11 cellular contexts compared by ENCODE assay signal in the genomic region with DNA sequence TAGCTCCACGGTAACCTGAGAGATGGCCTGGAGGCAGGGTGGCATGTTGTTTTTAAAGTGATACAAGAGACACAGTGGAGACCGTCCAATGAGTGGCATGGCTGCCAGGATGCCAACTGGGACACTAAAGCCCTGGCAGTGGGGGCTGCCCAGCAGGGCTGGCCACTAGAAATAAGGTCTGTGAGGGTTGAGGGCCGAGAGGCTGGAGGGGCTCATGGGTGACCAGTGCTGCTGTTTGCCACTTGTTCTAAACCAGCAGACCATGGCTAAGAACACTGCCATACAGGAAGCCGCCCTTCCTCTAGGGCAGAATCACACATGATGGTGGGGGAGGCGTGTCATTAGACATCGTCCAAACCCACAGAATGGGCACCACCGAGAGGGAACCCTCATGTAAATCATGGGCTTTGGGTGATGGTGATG.
A peak's percentile ranks its signal among the peaks of the same experiment; 100 is the strongest.
DNase-seq lines count a peak whose midpoint lies in the region; ATAC-seq and TF ChIP-seq lines count a peak whose summit lies in the region.
"Had no signal": no experiment of that assay in that cellular context is flagged by ENCODE, and none has a peak within 500 bp of the region (broad histone marks: within the 10 kb centered on the region; RNA-seq: fewer than 3 reads in every experiment).

No MANE protein-coding gene starts in this region.

- H3K4me3 ChIP-seq in DOHH2 (ENCODE audit: low read length) (0 out of 2 replicates have a peak overlapping the region, but pooled peaks have one; percentile 11), right atrium auricular region (no peak overlapping the region)
- H3K4me3 ChIP-seq: body of pancreas had no signal

- no peaks in the 10 kb centered on the region for H3K36me3 ChIP-seq in DOHH2 (ENCODE audit: control insufficient read depth, low read length)
- no peaks in the 10 kb centered on the region for H3K36me3 ChIP-seq in right atrium auricular region

- no peak for TF ChIP-seq CTCF in DOHH2 (IDR thresholded peaks at IDR 0.05; ENCODE audit: low read depth, low read length, poor library complexity, severe bottlenecking)
- TF ChIP-seq CTCF in right atrium auricular region (IDR thresholded peaks at IDR 0.05) = no peak
- no peak for TF ChIP-seq CTCF in GM13977 (IDR thresholded peaks at IDR 0.05; ENCODE audit: extremely low read depth, insufficient read depth, missing control alignments)

- H3F3A ChIP-seq in DOHH2 (ENCODE audit: control insufficient read depth, insufficient read depth) = no peaks in the 10 kb centered on the region

- H3K79me2 ChIP-seq in DOHH2 (ENCODE audit: control insufficient read depth, low read length) = no peaks in the 10 kb centered on the region

- ATAC-seq in GM19452 (IDR thresholded peaks at IDR 0.05; ENCODE audit: unreplicated experiment) = peak; percentile 48
- peak; percentile 50 for ATAC-seq in HG03280 (IDR thresholded peaks at IDR 0.05; ENCODE audit: unreplicated experiment)
- ATAC-seq in HG02588 (IDR thresholded peaks at IDR 0.05; ENCODE audit: unreplicated experiment) = no peak

- peaks cover 9% of the 10 kb centered on the region for H3K27me3 ChIP-seq in DOHH2 (ENCODE audit: control insufficient read depth, low read length)
- H3K27me3 ChIP-seq in right atrium auricular region = no peaks in the 10 kb centered on the region
- H3K27me3 ChIP-seq: body of pancreas had no signal

- in situ Hi-C loops in GM13977 (cut with MboI; ENCODE audit: low pct_unique_long_range_greater_than_20kb, low sequenced_read_pairs, unreplicated experiment) = no loop called here

- no peaks in the 10 kb centered on the region for H3K9me2 ChIP-seq in DOHH2 (replicated peaks; ENCODE audit: control insufficient read depth, low read length)

- no peak overlapping the region for H3K27ac ChIP-seq in DOHH2 (ENCODE audit: low read depth, low read length)
- H3K27ac ChIP-seq in right atrium auricular region = peak overlapping the region; percentile 84 to 96
- H3K27ac ChIP-seq: body of pancreas had no signal

- H3K4me2 ChIP-seq in DOHH2 (ENCODE audit: low read length) = peak overlapping the region; percentile 39

- DNase-seq in right atrium auricular region (ENCODE audit: low spot score) = no peak
- DNase-seq in RKO (ENCODE audit: low spot score) = no peak
- DNase-seq in NCI-H510A (lab: John Stamatoyannopoulos, UW) = no peak
- DNase-seq in GM13977 (ENCODE audit: low spot score) = no peak
- DNase-seq: ACHN; stimulated activated naive CD4-positive, alpha-beta T cell had no signal

- no peaks in the 10 kb centered on the region for H4K20me1 ChIP-seq in DOHH2 (ENCODE audit: control insufficient read depth, insufficient read depth, low read depth, low read length)

- no peaks in the 10 kb centered on the region for H3K9me3 ChIP-seq in DOHH2 (ENCODE audit: control insufficient read depth, insufficient read depth, low read length)
- H3K9me3 ChIP-seq in right atrium auricular region = peaks cover 0 to 8% of the 10 kb centered on the region in 2 donors
- H3K9me3 ChIP-seq: body of pancreas had no signal

- peaks cover 14% of the 10 kb centered on the region for H3K4me1 ChIP-seq in DOHH2 (ENCODE audit: control insufficient read depth, low read length)
- peaks cover 0 to 15% of the 10 kb centered on the region in 2 donors for H3K4me1 ChIP-seq in right atrium auricular region
- H3K4me1 ChIP-seq: body of pancreas had no signal
